ENCODE assay signal across 21 cellular contexts in the genomic region with DNA sequence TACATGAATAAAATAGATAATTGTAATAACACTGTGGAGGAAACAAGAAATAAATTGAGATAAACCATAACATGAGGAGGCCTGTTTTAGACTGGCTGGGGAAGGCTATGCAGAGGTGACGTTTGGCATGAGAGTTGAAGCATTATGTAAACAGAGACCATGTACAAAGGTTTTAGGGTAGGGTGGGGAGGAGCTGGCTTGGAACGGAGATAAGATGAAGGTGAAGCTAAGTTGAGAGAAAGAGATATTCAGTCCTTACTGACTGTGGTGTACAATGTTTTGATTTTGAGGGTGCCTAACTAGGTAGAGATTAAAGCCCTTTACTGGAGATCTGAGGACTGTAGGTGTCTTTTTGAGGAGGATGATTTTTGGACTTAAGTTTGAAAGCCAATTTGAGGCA. TPM values are rescaled to one million over a fixed set of nuclear protein-coding genes. Genes with fewer than 3 reads are reported as not detected.
DNase-seq lines count a peak whose midpoint lies in the region; ATAC-seq, FAIRE-seq and TF ChIP-seq lines count a peak whose summit lies in the region.
"Had no signal": no experiment of that assay in that cellular context is flagged by ENCODE, and none has a peak within 500 bp of the region (broad histone marks: within the 10 kb centered on the region; RNA-seq: fewer than 3 reads in every experiment).

No MANE protein-coding gene starts in this region.

- H3K27me3 Mint-ChIP-seq in CD8-positive, alpha-beta T cell (ENCODE audit: low read depth): no peaks in the 10 kb centered on the region
- no peaks in the 10 kb centered on the region for H3K27me3 Mint-ChIP-seq in neural crest cell (ENCODE audit: low read depth)

- WGBS in K562 (ENCODE audit: insufficient coverage, low coverage, missing lambda C conversion rate): 0% methylated on average over 2 of the region's 2 CpGs
- 30% methylated on average over 2 of the region's 2 CpGs for WGBS in right lobe of liver (ENCODE audit: insufficient coverage, low coverage, low lambda C conversion rate, missing lambda C conversion rate)

- no peak for TF ChIP-seq CTCF in CD8-positive, alpha-beta T cell (IDR thresholded peaks at IDR 0.05)
- TF ChIP-seq CTCF in K562 (IDR thresholded peaks at IDR 0.05 in 2 of 3, conservative IDR thresholded peaks at IDR 0.05 in 1 of 3; ENCODE audit: insufficient read depth in 2 of 3, low read depth in 1 of 3, low read length in 3 of 3) (no peak), right lobe of liver (IDR thresholded peaks at IDR 0.05) (no peak), neural crest cell (conservative IDR thresholded peaks at IDR 0.05) (no peak)

- peaks cover 12% of the 10 kb centered on the region for H4K20me1 ChIP-seq in K562 (replicated peaks; ENCODE audit: control insufficient read depth, insufficient read depth, low read length)

- no TSS peak for BruUV-seq in K562 (replicated peaks; lab: Mats Ljungman, UMichigan)

- H3K9me3 ChIP-seq in CD8-positive, alpha-beta T cell (ENCODE audit: low read length): no peaks in the 10 kb centered on the region
- no peaks in the 10 kb centered on the region for H3K9me3 ChIP-seq in K562 (replicated peaks; ENCODE audit: control insufficient read depth, insufficient read depth, low read depth, low read length)
- H3K9me3 ChIP-seq in right lobe of liver: no peaks in the 10 kb centered on the region
- H3K9me3 ChIP-seq: MG63 had no signal

- no peak overlapping the region for H3K27ac ChIP-seq in CD8-positive, alpha-beta T cell (ENCODE audit: low read depth, low read length)
- H3K27ac ChIP-seq in K562 (ENCODE audit: extremely low read depth, low read depth, low read length) (no peak overlapping the region), right lobe of liver (peak overlapping the region in 2 of 3 donors; percentile 6 to 39)
- H3K27ac ChIP-seq: BLaER1 treated with 17β-estradiol and CSF1 and Interleukin-3, amounts not matched to agents 10 nM and 100 nM had no signal

- H3K4me2 ChIP-seq in K562 (ENCODE audit: insufficient read depth, low read length): no peak overlapping the region; the same call in 1 of the 2 replicates
- H3K4me2 ChIP-seq: BLaER1 treated with 17β-estradiol and CSF1 and Interleukin-3, amounts not matched to agents 10 nM and 100 nM had no signal

- peak overlapping the region; percentile 7 for H3K27ac Mint-ChIP-seq in CD8-positive, alpha-beta T cell
- peak overlapping the region; percentile 46 for H3K27ac Mint-ChIP-seq in neural crest cell (ENCODE audit: unreplicated experiment)
- H3K27ac Mint-ChIP-seq: HFFc6 had no signal

- TF ChIP-seq RAD21 in K562 (CRISPR knock-in tag; conservative IDR thresholded peaks at IDR 0.05 in 1 of 2, IDR thresholded peaks at IDR 0.05 in 1 of 2): no peak

- no peaks in the 10 kb centered on the region for H3K27me3 ChIP-seq in CD8-positive, alpha-beta T cell (ENCODE audit: insufficient read depth, low read length)
- H3K27me3 ChIP-seq in K562 (ENCODE audit: control insufficient read depth in 2 of 2, insufficient read depth in 2 of 2, low read length in 2 of 2) (no peaks in the 10 kb centered on the region; a peak in 1 of 5 replicates), right lobe of liver (no peaks in the 10 kb centered on the region)
- H3K27me3 ChIP-seq: BLaER1 treated with 17β-estradiol and CSF1 and Interleukin-3, amounts not matched to agents 10 nM and 100 nM; MG63 had no signal

- H3K9me3 Mint-ChIP-seq in CD8-positive, alpha-beta T cell: no peaks in the 10 kb centered on the region
- peaks cover 9% of the 10 kb centered on the region for H3K9me3 Mint-ChIP-seq in neural crest cell
- H3K9me3 Mint-ChIP-seq: HFFc6 had no signal

- H2AFZ ChIP-seq in K562 (ENCODE audit: low read depth, low read length): no peak overlapping the region

- peak; percentile 67 for FAIRE-seq in K562 (lab: Jason Lieb, UNC)

- H3K9ac ChIP-seq in K562 (ENCODE audit: insufficient read depth in 1 of 2, low read depth in 2 of 2, low read length in 2 of 2): no peak overlapping the region
- H3K9ac ChIP-seq: BLaER1 treated with 17β-estradiol and CSF1 and Interleukin-3, amounts not matched to agents 10 nM and 100 nM had no signal

- CTCF ChIA-PET in CD8-positive, alpha-beta T cell (lab: Charles Lee): interaction anchor here (1.6 kb wide), 1 partner anchor 18 kb away, joined by 5 read pairs; a partner anchor contains a TSS
- CTCF ChIA-PET in K562 (lab: Yijun Ruan, JAX; ENCODE audit: low intra/inter-chr PET ratio): no interaction called here

- no peaks in the 10 kb centered on the region for H3K36me3 ChIP-seq in CD8-positive, alpha-beta T cell (ENCODE audit: insufficient read depth, low read length)
- H3K36me3 ChIP-seq in K562 (ENCODE audit: control insufficient read depth, insufficient read depth, low read length) (no peaks in the 10 kb centered on the region; the same call in 2 of the 3 replicates), right lobe of liver (no peaks in the 10 kb centered on the region)
- H3K36me3 ChIP-seq: MG63 had no signal

- H3K36me3 Mint-ChIP-seq in CD8-positive, alpha-beta T cell: peaks cover 17% of the 10 kb centered on the region
- peaks cover 15% of the 10 kb centered on the region for H3K36me3 Mint-ChIP-seq in neural crest cell (ENCODE audit: low read depth)

- POLR2A ChIA-PET in CD8-positive, alpha-beta T cell (lab: Charles Lee): no interaction called here
- POLR2A ChIA-PET in K562 (lab: Yijun Ruan, JAX): interaction anchor here (0.6 to 1.4 kb wide), 2 partner anchors 12 to 369 kb away, joined by 3 read pairs; no protein-coding TSS in a partner anchor

- DNase-seq in CD8-positive, alpha-beta T cell: no peak
- DNase-seq in K562 (ENCODE audit: extremely low read depth in 1 of 4, low spot score in 3 of 4) (peak in 2 of 4 experiments; percentile 35 to 63), right lobe of liver (no peak), neural crest cell (ENCODE audit: low read depth, low spot score) (no peak), H4 (ENCODE audit: low spot score) (no peak)
- no peak for DNase-seq in activated CD4-positive, CD25-positive, alpha-beta regulatory T cell (lab: John Stamatoyannopoulos, UW)
- DNase-seq: DMS79 treated with DMSO at 0.1 percent for 48 hours, H7, HFFc6, IMR-90, Kasumi-1, MG63, NCI-H1048, NCI-H1436 treated with DMSO at 0.1 percent for 48 hours, NCI-H2029, NCI-H345, NCI-H524 treated with DMSO at 0.1 percent for 48 hours, PC-3 had no signal

- H3K4me1 ChIP-seq in CD8-positive, alpha-beta T cell (ENCODE audit: insufficient read depth, low read length): peaks cover 64% of the 10 kb centered on the region
- H3K4me1 ChIP-seq in K562 (replicated peaks in 1 of 2; ENCODE audit: control insufficient read depth in 2 of 2, insufficient read depth in 2 of 2, low read length in 2 of 2): peaks cover 23 to 55% of the 10 kb centered on the region in 2 experiments
- H3K4me1 ChIP-seq in right lobe of liver: peaks cover 0 to 46% (median 17%) of the 10 kb centered on the region in 4 donors

- no peak overlapping the region for H3K4me3 ChIP-seq in CD8-positive, alpha-beta T cell (ENCODE audit: low read depth, low read length)
- no peak overlapping the region for H3K4me3 ChIP-seq in K562
- H3K4me3 ChIP-seq in right lobe of liver: no peak overlapping the region
- H3K4me3 ChIP-seq: BLaER1 treated with 17β-estradiol and CSF1 and Interleukin-3, amounts not matched to agents 10 nM and 100 nM; MG63 had no signal

- H3K9me1 ChIP-seq in K562 (ENCODE audit: control insufficient read depth, insufficient read depth, low read length): peaks cover 4% of the 10 kb centered on the region

- TF ChIP-seq EP300 in K562 (IDR thresholded peaks at IDR 0.05; ENCODE audit: low read length): no peak

- in situ Hi-C loops in K562 (cut with MboI): no loop called here

- TF ChIP-seq POLR2A in K562 (conservative IDR thresholded peaks at IDR 0.05) (no peak), right lobe of liver (IDR thresholded peaks at IDR 0.05) (no peak)

- intact Hi-C loops in CD8-positive, alpha-beta T cell (cut with DNase I, micrococcal nuclease): loop anchor here in 1 of 2 experiments (1.0 to 2.0 kb wide), 2 partner anchors 12 to 17 kb away; no protein-coding TSS in a partner anchor
- intact Hi-C loops in K562 (cut with micrococcal nuclease) (no loop called here), right lobe of liver (cut with DNase I) (no loop called here)

- peak; percentile 29 for ATAC-seq in CD8-positive, alpha-beta T cell
- peak; percentile 43 for ATAC-seq in K562
- peak; percentile 42 to 70 (median 60) for ATAC-seq in right lobe of liver
- ATAC-seq in GM18858 (IDR thresholded peaks at IDR 0.05; ENCODE audit: unreplicated experiment): no peak
- no peak for ATAC-seq in HG03439 (IDR thresholded peaks at IDR 0.05; ENCODE audit: unreplicated experiment)
- ATAC-seq: PC-3 had no signal

- peaks cover 92% of the 10 kb centered on the region for H3K4me1 Mint-ChIP-seq in CD8-positive, alpha-beta T cell (ENCODE audit: low read depth)
- H3K4me1 Mint-ChIP-seq in neural crest cell: peaks cover 3% of the 10 kb centered on the region

- H3K79me2 ChIP-seq in K562 (ENCODE audit: control insufficient read depth, insufficient read depth, low read length): peaks cover 94% of the 10 kb centered on the region

- no peak overlapping the region for H3K4me3 Mint-ChIP-seq in CD8-positive, alpha-beta T cell
- no peak overlapping the region for H3K4me3 Mint-ChIP-seq in neural crest cell
- H3K4me3 Mint-ChIP-seq: HFFc6 had no signal

TF ChIP-seq in K562, 482 proteins besides CTCF, POLR2A, EP300 and RAD21 (continues in another document):
- TF ChIP-seq KDM1A (IDR thresholded peaks at IDR 0.05) (0 out of 4 replicates have a peak, but pooled peaks have one; percentile 36 to 48), SP1 (CRISPR knock-in tag; IDR thresholded peaks at IDR 0.05) (no peak)

RNA-seq across cellular contexts. Expression of a gene that starts 17.8 kb away (rescaled TPM):
- total RNA-seq in CD8-positive, alpha-beta T cell: 10 to 100 TPM; 57.6 to 60.8 TPM
- 49.3 and 133 TPM in 2 replicates for total RNA-seq in K562 (2011; cell fraction: chromatin; rRNA removed; ENCODE audit: low replicate concordance)
- 34.5 and 44.9 TPM in 2 replicates for total RNA-seq in K562 (2011; cell fraction: nucleolus; rRNA removed)
- 56.6 and 71.8 TPM in 2 replicates for total RNA-seq in K562 (2011; cell fraction: nucleoplasm; rRNA removed)
- total RNA-seq in K562 (2014; rRNA removed) (18.7 and 20.9 TPM in 2 replicates), K562 (2014; rRNA removed; fragmentation: Illumina TruSeq; extraction: Trizol) (32.0 and 33.4 TPM in 2 replicates), K562 (2015; rRNA removed; fragmentation: Illumina TruSeq; extraction: Trizol) (28.9 and 29.0 TPM in 2 replicates), K562 (2021) (25.8 and 25.9 TPM in 2 replicates), right lobe of liver (10 to 100 TPM; 48.1 to 68.8 (median 61.9) TPM), neural crest cell (24.9 and 25.5 TPM in 2 replicates)
- polyA plus RNA-seq in K562 (2011; rRNA removed) (26.0 and 31.4 TPM in 2 replicates), K562 (2014; fragmentation: Illumina TruSeq; extraction: Trizol) (15.4 and 19.8 TPM in 2 replicates), K562 (2014; fragmentation: Nextera tagmentation; extraction: Ambion mirVana) (1 to 10 TPM; 5.2 to 8.2 TPM), K562 (2014; rRNA removed) (10.9 and 15.1 TPM in 2 replicates)
- 6.3 and 9.5 TPM in 2 replicates for polyA plus RNA-seq in K562 (2011; cell fraction: cytosol; rRNA removed)
- 34.5 and 43.8 TPM in 2 replicates for polyA plus RNA-seq in K562 (2011; cell fraction: nucleus; rRNA removed)
- polyA plus RNA-seq in K562 (2012): 11.9 and 17.3 TPM in 2 replicates
- 76.8 and 82.8 TPM in 2 replicates for polyA minus RNA-seq in K562 (2011; rRNA and poly(A)+ RNA removed)
- polyA minus RNA-seq in K562 (2011; cell fraction: cytosol; rRNA and poly(A)+ RNA removed): 20.2 and 32.8 TPM in 2 replicates
- 87.9 and 133 TPM in 2 replicates for polyA minus RNA-seq in K562 (2011; cell fraction: nucleus; rRNA and poly(A)+ RNA removed)
- total RNA-seq in H4 (2014; rRNA removed; shearing (Covaris generic)): 29.1 and 36.9 TPM in 2 replicates

Comparison
In these comparisons a context has a peak if more than half of its experiments do, and no peak if none do; other contexts are left out.
1. ATAC-seq: peak in CD8-positive, alpha-beta T cell (single experiment), K562 (single experiment) and right lobe of liver (4 of 4); none in GM18858 (single experiment) and HG03439 (single experiment).
2. H3K27ac ChIP-seq: peak in right lobe of liver (2 of 3); none in CD8-positive, alpha-beta T cell (single experiment) and K562 (single experiment).